In genomic region chr1:16607433-16607851, GRCh38 we compare ENCODE assay signal across 17 cellular contexts. TPM values are rescaled to one million over a fixed set of nuclear protein-coding genes. Genes with fewer than 3 reads are reported as not detected.
DNase-seq lines count a peak whose midpoint lies in the region; ATAC-seq and TF ChIP-seq lines count a peak whose summit lies in the region.
"Had no signal": no experiment of that assay in that cellular context is flagged by ENCODE, and none has a peak within 500 bp of the region (broad histone marks: within the 10 kb centered on the region; RNA-seq: fewer than 3 reads in every experiment).

No MANE protein-coding gene starts in this region.

- no peak overlapping the region for H2AK5ac ChIP-seq in mesenchymal stem cell (ENCODE audit: low read length, severe bottlenecking)

- no peak overlapping the region for H2BK15ac ChIP-seq in mesenchymal stem cell (ENCODE audit: low read depth, poor library complexity, severe bottlenecking)

- dilution Hi-C loops in mammary epithelial cell (cut with HindIII; ENCODE audit: low sequenced_read_pairs) = no loop called here

- CTCF ChIA-PET in mammary epithelial cell (lab: Charles Lee; ENCODE audit: low non-redundant PET) = no interaction called here

- no peak overlapping the region for H3K4me2 ChIP-seq in neural progenitor cell
- H3K4me2 ChIP-seq in mammary epithelial cell (ENCODE audit: insufficient read depth, low read depth, low read length) = no peak overlapping the region
- H3K4me2 ChIP-seq in mesenchymal stem cell (ENCODE audit: low read length, poor library complexity, severe bottlenecking) = no peak overlapping the region

- peaks cover 42% of the 10 kb centered on the region for H4K20me1 ChIP-seq in neural progenitor cell (ENCODE audit: low read depth)
- H4K20me1 ChIP-seq in mammary epithelial cell (ENCODE audit: insufficient read depth, low read length) = no peaks in the 10 kb centered on the region

- H3K9me3 Mint-ChIP-seq in neural progenitor cell = no peaks in the 10 kb centered on the region
- H3K9me3 Mint-ChIP-seq: activated naive CD4-positive, alpha-beta T cell treated with anti-CD3 and anti-CD28 coated beads, Interleukin-2, amount 10 ng/mL, durations not matched to agents 7 days and 5 days had no signal

- TF ChIP-seq CTCF in right atrium auricular region (IDR thresholded peaks at IDR 0.05) (no peak), coronary artery (IDR thresholded peaks at IDR 0.05) (no peak), neural progenitor cell (IDR thresholded peaks at IDR 0.05) (no peak), mammary epithelial cell (conservative IDR thresholded peaks at IDR 0.05 in 1 of 2, IDR thresholded peaks at IDR 0.05 in 1 of 2; ENCODE audit: extremely low read depth in 1 of 2, insufficient read depth in 1 of 2, low read depth in 1 of 2, low read length in 2 of 2) (no peak)

- ATAC-seq in Right ventricle myocardium inferior = no peak
- ATAC-seq in HG02623 (IDR thresholded peaks at IDR 0.05; ENCODE audit: unreplicated experiment) = no peak
- ATAC-seq: activated CD4-positive, alpha-beta T cell treated with anti-CD3 and anti-CD28 coated beads for 36 hours had no signal

- H3F3A ChIP-seq in neural progenitor cell (ENCODE audit: low read depth) = peaks cover 6% of the 10 kb centered on the region

- H2BK120ac ChIP-seq in mesenchymal stem cell (ENCODE audit: low read depth, low read length) = no peak overlapping the region

- H4K8ac ChIP-seq in mesenchymal stem cell (ENCODE audit: low read length) = no peak overlapping the region

- H3K36me3 Mint-ChIP-seq in neural progenitor cell = no peaks in the 10 kb centered on the region
- H3K36me3 Mint-ChIP-seq: activated naive CD4-positive, alpha-beta T cell treated with anti-CD3 and anti-CD28 coated beads, Interleukin-2, amount 10 ng/mL, durations not matched to agents 7 days and 5 days had no signal

- H3K36me3 ChIP-seq in right atrium auricular region = peaks cover 30% of the 10 kb centered on the region
- H3K36me3 ChIP-seq in neural progenitor cell = no peaks in the 10 kb centered on the region
- peaks cover 11% of the 10 kb centered on the region for H3K36me3 ChIP-seq in mammary epithelial cell (ENCODE audit: insufficient read depth, low read length)
- H3K36me3 ChIP-seq in mesenchymal stem cell (ENCODE audit: control insufficient read depth in 1 of 2, insufficient read depth in 2 of 2, low read depth in 1 of 2, low read length in 2 of 2) = peaks cover 19 to 42% of the 10 kb centered on the region in 2 experiments

- H2AFZ ChIP-seq in neural progenitor cell (replicated peaks) (no peak overlapping the region), mammary epithelial cell (ENCODE audit: low read depth, low read length) (no peak overlapping the region), mesenchymal stem cell (ENCODE audit: low read depth, low read length) (no peak overlapping the region)

- peaks cover 39% of the 10 kb centered on the region for H3K79me2 ChIP-seq in neural progenitor cell (ENCODE audit: low read depth)
- H3K79me2 ChIP-seq in mammary epithelial cell (ENCODE audit: insufficient read depth, low read length) = peaks cover 33% of the 10 kb centered on the region

- H3K4me3 Mint-ChIP-seq in neural progenitor cell = no peak overlapping the region
- H3K4me3 Mint-ChIP-seq: activated CD4-positive, alpha-beta T cell treated with anti-CD3 and anti-CD28 coated beads for 36 hours; activated naive CD4-positive, alpha-beta T cell treated with anti-CD3 and anti-CD28 coated beads, Interleukin-2, amount 10 ng/mL, durations not matched to agents 7 days and 5 days had no signal

- H3K4me1 ChIP-seq in right atrium auricular region = peaks cover 0 to 11% of the 10 kb centered on the region in 2 donors
- peaks cover 7% of the 10 kb centered on the region for H3K4me1 ChIP-seq in neural progenitor cell
- peaks cover 7% of the 10 kb centered on the region for H3K4me1 ChIP-seq in mammary epithelial cell (ENCODE audit: insufficient read depth, low read length)
- H3K4me1 ChIP-seq in mesenchymal stem cell (ENCODE audit: control insufficient read depth, insufficient read depth, low read depth, low read length) = peaks cover 3% of the 10 kb centered on the region

- no peak overlapping the region for H3K23ac ChIP-seq in mesenchymal stem cell (ENCODE audit: low read length in 2 of 2)

- H2BK12ac ChIP-seq in mesenchymal stem cell (ENCODE audit: low read length in 2 of 2) = no peak overlapping the region

- no peak overlapping the region for H4K91ac ChIP-seq in mesenchymal stem cell (ENCODE audit: low read length)

- DNase-seq in right atrium auricular region (ENCODE audit: low spot score) (peak; percentile 64), Right ventricle myocardium inferior (ENCODE audit: missing footprints) (no peak), coronary artery (ENCODE audit: low spot score) (peak; percentile 83), neural progenitor cell (ENCODE audit: low spot score) (peak; percentile 8), mammary epithelial cell (no peak), mesenchymal stem cell (no peak), NCI-H774 (lab: John Stamatoyannopoulos, UW) (no peak)
- DNase-seq: activated CD4-positive, alpha-beta T cell treated with anti-CD3 and anti-CD28 coated beads for 36 hours; activated naive CD4-positive, alpha-beta T cell treated with anti-CD3 and anti-CD28 coated beads, Interleukin-2, amount 10 ng/mL, durations not matched to agents 7 days and 5 days; KBM-7; NCI-H2029 treated with DMSO at 0.1 percent for 48 hours; NCI-H446; stimulated activated CD4-positive, alpha-beta T cell treated with anti-CD3 and anti-CD28 coated beads, Interleukin-4, amount 100 ng/mL, for 4 hours; SW 1271 had no signal

- no peak overlapping the region for H3K27ac Mint-ChIP-seq in neural progenitor cell
- H3K27ac Mint-ChIP-seq: activated CD4-positive, alpha-beta T cell treated with anti-CD3 and anti-CD28 coated beads for 36 hours; activated naive CD4-positive, alpha-beta T cell treated with anti-CD3 and anti-CD28 coated beads, Interleukin-2, amount 10 ng/mL, durations not matched to agents 7 days and 5 days had no signal

- WGBS in mammary epithelial cell (ENCODE audit: low coverage, missing lambda C conversion rate) = 95% methylated on average over 2 of the region's 2 CpGs
- 94% methylated on average over 2 of the region's 2 CpGs for WGBS in mesenchymal stem cell

- H3K4ac ChIP-seq in mesenchymal stem cell (ENCODE audit: low read depth in 1 of 2, low read length in 2 of 2) = no peak overlapping the region

- H3K9ac ChIP-seq in neural progenitor cell = no peak overlapping the region
- no peak overlapping the region for H3K9ac ChIP-seq in mammary epithelial cell (ENCODE audit: insufficient read depth, low read length)
- no peak overlapping the region for H3K9ac ChIP-seq in mesenchymal stem cell (ENCODE audit: low read length)

- intact Hi-C loops in Right ventricle myocardium inferior (cut with DNase I) (no loop called here), mammary epithelial cell (cut with micrococcal nuclease) (no loop called here)

- no peaks in the 10 kb centered on the region for H3K27me3 Mint-ChIP-seq in neural progenitor cell (ENCODE audit: insufficient read depth, low read depth)
- H3K27me3 Mint-ChIP-seq: activated CD4-positive, alpha-beta T cell treated with anti-CD3 and anti-CD28 coated beads for 36 hours; activated naive CD4-positive, alpha-beta T cell treated with anti-CD3 and anti-CD28 coated beads, Interleukin-2, amount 10 ng/mL, durations not matched to agents 7 days and 5 days had no signal

- no peak overlapping the region for H2BK5ac ChIP-seq in mesenchymal stem cell (ENCODE audit: low read depth, low read length, poor library complexity, severe bottlenecking)

- H3K27me3 ChIP-seq in right atrium auricular region = no peaks in the 10 kb centered on the region
- H3K27me3 ChIP-seq in neural progenitor cell = peaks cover 14% of the 10 kb centered on the region
- H3K27me3 ChIP-seq in mammary epithelial cell (ENCODE audit: insufficient read depth, low read length) = no peaks in the 10 kb centered on the region
- no peaks in the 10 kb centered on the region for H3K27me3 ChIP-seq in mesenchymal stem cell (ENCODE audit: control insufficient read depth in 1 of 2, insufficient read depth in 1 of 2, low read length in 2 of 2)
- H3K27me3 ChIP-seq: pancreas had no signal

- H3K18ac ChIP-seq in mesenchymal stem cell (ENCODE audit: low read depth in 1 of 2, low read length in 2 of 2) = no peak overlapping the region

- H3K4me1 Mint-ChIP-seq in neural progenitor cell = no peaks in the 10 kb centered on the region
- H3K4me1 Mint-ChIP-seq: activated CD4-positive, alpha-beta T cell treated with anti-CD3 and anti-CD28 coated beads for 36 hours; activated naive CD4-positive, alpha-beta T cell treated with anti-CD3 and anti-CD28 coated beads, Interleukin-2, amount 10 ng/mL, durations not matched to agents 7 days and 5 days had no signal

- H3K9me3 ChIP-seq in right atrium auricular region (no peaks in the 10 kb centered on the region), neural progenitor cell (ENCODE audit: low read depth) (no peaks in the 10 kb centered on the region), mammary epithelial cell (replicated peaks; ENCODE audit: insufficient read depth, low read length) (no peaks in the 10 kb centered on the region), mesenchymal stem cell (ENCODE audit: control insufficient read depth, low read length) (no peaks in the 10 kb centered on the region)
- H3K9me3 ChIP-seq: pancreas had no signal

- no TSS peak for BruUV-seq in mammary epithelial cell (replicated peaks; lab: Mats Ljungman, UMichigan)

- in situ Hi-C loops in mammary epithelial cell (cut with MboI; ENCODE audit: low sequenced_read_pairs in 2 of 2) = loop anchor here (25.0 kb wide), 2 partner anchors 430 to 695 kb away; no protein-coding TSS in a partner anchor

- no peak overlapping the region for H3K4me3 ChIP-seq in right atrium auricular region
- no peak overlapping the region for H3K4me3 ChIP-seq in coronary artery
- no peak overlapping the region for H3K4me3 ChIP-seq in neural progenitor cell
- H3K4me3 ChIP-seq in mammary epithelial cell (replicated peaks in 1 of 3; ENCODE audit: insufficient read depth in 1 of 3, low read depth in 2 of 3, low read length in 3 of 3) = no peak overlapping the region
- H3K4me3 ChIP-seq in mesenchymal stem cell (ENCODE audit: insufficient read depth in 1 of 2, low read depth in 1 of 2, low read length in 2 of 2) = no peak overlapping the region
- H3K4me3 ChIP-seq: pancreas had no signal

- peaks cover 30% of the 10 kb centered on the region for H3K79me1 ChIP-seq in mesenchymal stem cell (replicated peaks; ENCODE audit: low read length, poor library complexity, severe bottlenecking)

- no peak overlapping the region for H3K14ac ChIP-seq in mesenchymal stem cell (ENCODE audit: low read length in 2 of 2)

- H3K27ac ChIP-seq in right atrium auricular region (no peak overlapping the region), coronary artery (no peak overlapping the region), neural progenitor cell (no peak overlapping the region), mammary epithelial cell (ENCODE audit: insufficient read depth, low read depth, low read length) (no peak overlapping the region), mesenchymal stem cell (ENCODE audit: low read length, poor library complexity, severe bottlenecking) (no peak overlapping the region)
- H3K27ac ChIP-seq: pancreas had no signal

RNA-seq across cellular contexts. Expression of gene NBPF1, which starts 5.9 kb away (rescaled TPM):
- total RNA-seq in right atrium auricular region = 10 to 100 TPM; 15.1 to 20.0 TPM
- total RNA-seq in Right ventricle myocardium inferior = 12.4 TPM
- 54.9 and 69.9 TPM in 2 replicates for total RNA-seq in neural progenitor cell (ENCODE audit: low replicate concordance)
- 10 to 100 TPM; 22.7 to 31.9 TPM for total RNA-seq in mammary epithelial cell
- 9.1 TPM for polyA plus RNA-seq in mammary epithelial cell
- polyA minus RNA-seq in mammary epithelial cell = 16.6 TPM
- polyA plus RNA-seq in mesenchymal stem cell (2013, experiment 1 of 2) = 17.1 TPM
- polyA plus RNA-seq in mesenchymal stem cell (2013, experiment 2 of 2) = 15.7 TPM

RNA-seq across cellular contexts. Expression of gene RNU1-3, which starts 59.3 kb away (rescaled TPM):
- total RNA-seq in right atrium auricular region = not detected
- 4,572 TPM for total RNA-seq in Right ventricle myocardium inferior
- under 0.01 TPM in 2 replicates for total RNA-seq in neural progenitor cell (ENCODE audit: low replicate concordance)
- 1,000 to 10,000 TPM in 1 of 2 donors, under 1 TPM in 1; under 0.01 to 1,042 TPM for total RNA-seq in mammary epithelial cell
- polyA plus RNA-seq in mammary epithelial cell = not detected
- polyA minus RNA-seq in mammary epithelial cell = under 0.01 TPM
- not detected for polyA plus RNA-seq in mesenchymal stem cell (2013, experiment 1 of 2)
- polyA plus RNA-seq in mesenchymal stem cell (2013, experiment 2 of 2) = not detected
- polyA plus RNA-seq: pancreas, small intestine had no signal

Comparison
In these comparisons a context has a peak if more than half of its experiments do, and no peak if none do; other contexts are left out.
1. DNase-seq: peak in right atrium auricular region (single experiment), coronary artery (single experiment) and neural progenitor cell (single experiment); none in Right ventricle myocardium inferior (single experiment), mammary epithelial cell (single experiment), mesenchymal stem cell (single experiment) and NCI-H774 (single experiment).